22 cellular contexts compared by ENCODE assay signal in the genomic region with DNA sequence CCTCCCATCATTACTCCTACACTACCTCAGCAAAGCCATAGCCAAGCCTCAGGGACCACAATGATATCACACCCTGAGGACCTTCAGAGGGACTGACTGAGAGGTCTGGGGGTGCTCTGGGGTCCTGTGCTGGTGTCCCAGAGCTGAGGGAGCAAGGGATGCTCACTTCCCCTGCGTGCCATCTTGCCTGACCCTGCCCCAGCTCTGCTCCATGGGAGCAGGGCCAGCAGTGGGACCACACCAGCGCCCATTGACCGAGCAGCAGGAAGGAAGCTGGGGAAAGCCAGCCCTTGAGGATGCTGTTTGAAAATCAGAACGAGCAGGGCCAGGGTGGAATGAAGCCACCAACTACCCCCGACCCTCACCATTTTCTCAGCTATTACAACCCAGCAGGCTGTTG.
"Had no signal": no experiment of that assay in that cellular context is flagged by ENCODE, and none has a peak within 500 bp of the region (broad histone marks: within the 10 kb centered on the region; RNA-seq: fewer than 3 reads in every experiment).

No MANE protein-coding gene starts in this region.

- H3K9ac ChIP-seq: parathyroid adenoma had no signal

- DNase-seq: islet precursor cell; left ventricle myocardium inferior; midbrain; mucosa of descending colon; naive thymus-derived CD4-positive, alpha-beta T cell; occipital lobe; psoas muscle; right lobe of liver; stimulated activated CD4-positive, alpha-beta T cell treated with anti-CD3 and anti-CD28 coated beads, Interleukin-2, amount 100 ng/mL, for 24 hours; stimulated activated CD4-positive, alpha-beta T cell treated with anti-CD3 and anti-CD28 coated beads, Interleukin-4, amount 100 ng/mL, for 1 hour; stimulated activated naive B cell treated with anti-CD40 and anti-IgM and Interleukin-4, amounts not matched to agents 10 μg/mL and 1 μg/mL and 100 μg/mL, for 72 hours; stimulated activated naive CD8-positive, alpha-beta T cell treated with anti-CD3 and anti-CD28 coated beads, Interleukin-15, Interleukin-2, amounts not matched to agents 100 U/mL and 50 U/mL, for 24 hours; stomach; testis; thyroid gland; transverse colon had no signal

- H3K27me3 ChIP-seq: neutrophil, right lobe of liver, stomach, testis, thyroid gland, transverse colon, upper lobe of left lung, vagina had no signal

- H3K36me3 ChIP-seq: left ventricle myocardium inferior, right lobe of liver, thyroid gland, transverse colon, vagina had no signal

- H3K9me3 ChIP-seq: left ventricle myocardium inferior, mucosa of descending colon, neutrophil, psoas muscle, right lobe of liver, stomach, testis, thyroid gland, transverse colon, upper lobe of left lung, vagina had no signal

- H3K79me2 ChIP-seq: parathyroid adenoma had no signal

- H3K27ac ChIP-seq: left ventricle myocardium inferior, neutrophil, parathyroid adenoma, psoas muscle, right lobe of liver, stomach, testis, thyroid gland, transverse colon, upper lobe of left lung, vagina had no signal

- H3K4me3 ChIP-seq: left ventricle myocardium inferior, lung, mucosa of descending colon, psoas muscle, right lobe of liver, smooth muscle cell, stomach, testis, thyroid gland, transverse colon, upper lobe of left lung, vagina had no signal

- ATAC-seq: mucosa of descending colon; naive thymus-derived CD4-positive, alpha-beta T cell; psoas muscle; right lobe of liver; stimulated activated naive B cell treated with anti-CD40 and anti-IgM and Interleukin-4, amounts not matched to agents 10 μg/mL and 1 μg/mL and 100 μg/mL, for 72 hours; stimulated activated naive CD8-positive, alpha-beta T cell treated with anti-CD3 and anti-CD28 coated beads, Interleukin-15, Interleukin-2, amounts not matched to agents 100 U/mL and 50 U/mL, for 24 hours had no signal

- H3K4me1 ChIP-seq: left ventricle myocardium inferior, parathyroid adenoma, psoas muscle, right lobe of liver, stomach, testis, thyroid gland, transverse colon, upper lobe of left lung, vagina had no signal

- H3K4me2 ChIP-seq: smooth muscle cell had no signal

- H2AFZ ChIP-seq: parathyroid adenoma had no signal
